ENCODE assay signal across 24 cellular contexts in the genomic region with DNA sequence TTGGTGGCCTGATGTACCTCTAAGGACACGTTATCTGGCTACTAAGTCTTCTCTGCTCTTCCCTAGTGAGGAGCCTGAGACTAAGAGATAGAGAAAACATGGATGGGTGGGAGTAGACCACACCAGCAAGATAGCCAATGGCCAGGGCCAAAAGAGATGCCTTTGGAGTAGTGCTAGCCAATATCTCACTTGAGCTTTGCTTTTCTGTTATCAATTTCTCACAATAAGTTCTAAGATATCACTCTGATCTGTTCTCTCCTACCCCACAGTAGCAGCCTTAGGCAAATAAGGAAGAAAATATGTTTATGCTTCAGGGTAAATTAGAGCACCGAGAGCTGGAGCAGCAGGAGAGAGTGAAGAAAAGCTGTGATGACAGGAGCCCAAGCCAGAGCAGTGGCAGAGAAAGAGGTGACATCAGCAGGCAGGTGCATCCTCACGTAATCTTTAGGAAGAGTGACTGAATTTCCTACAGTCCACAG.
"Had no signal": no experiment of that assay in that cellular context is flagged by ENCODE, and none has a peak within 500 bp of the region (broad histone marks: within the 10 kb centered on the region; RNA-seq: fewer than 3 reads in every experiment).

No MANE protein-coding gene starts in this region.

- H3K4me3 ChIP-seq: colonic mucosa, esophagus muscularis mucosa, gastroesophageal sphincter, heart left ventricle, lung, smooth muscle cell, testis, upper lobe of right lung had no signal

- H3K4me2 ChIP-seq: smooth muscle cell had no signal

- H3K36me3 ChIP-seq: colonic mucosa, esophagus muscularis mucosa, gastroesophageal sphincter, heart left ventricle, upper lobe of right lung had no signal

- H3K4me3 Mint-ChIP-seq: activated CD4-positive, alpha-beta T cell treated with anti-CD3 and anti-CD28 coated beads, Interleukin-2, amount 10 ng/mL, durations not matched to agents 7 days and 5 days; activated CD8-positive, alpha-beta T cell treated with anti-CD3 and anti-CD28 coated beads, Interleukin-2, amount 10 ng/mL, durations not matched to agents 7 days and 5 days; activated T-cell treated with anti-CD3 and anti-CD28 coated beads, Interleukin-2, amount 50 U/mL, for 24 hours; central memory CD8-positive, alpha-beta T cell; mesothelial cell of epicardium; nephron progenitor cell; stimulated activated effector memory CD8-positive, alpha-beta T cell treated with anti-CD3 and anti-CD28 coated beads, Interleukin-12 subunit alpha, Interleukin-12 subunit beta, amount 100 ng/mL, for 72 hours had no signal

- H3K27ac Mint-ChIP-seq: activated CD4-positive, alpha-beta T cell treated with anti-CD3 and anti-CD28 coated beads, Interleukin-2, amount 10 ng/mL, durations not matched to agents 7 days and 5 days; activated CD8-positive, alpha-beta T cell treated with anti-CD3 and anti-CD28 coated beads, Interleukin-2, amount 10 ng/mL, durations not matched to agents 7 days and 5 days; activated T-cell treated with anti-CD3 and anti-CD28 coated beads, Interleukin-2, amount 50 U/mL, for 24 hours; mesothelial cell of epicardium; stimulated activated effector memory CD8-positive, alpha-beta T cell treated with anti-CD3 and anti-CD28 coated beads, Interleukin-12 subunit alpha, Interleukin-12 subunit beta, amount 100 ng/mL, for 72 hours had no signal

- ATAC-seq: activated CD4-positive, CD25-positive, alpha-beta regulatory T cell treated with anti-CD3 and anti-CD28 coated beads, Interleukin-2, amount 50 U/mL, for 24 hours; activated CD8-positive, alpha-beta T cell treated with anti-CD3 and anti-CD28 coated beads, Interleukin-2, amount 10 ng/mL, durations not matched to agents 7 days and 5 days; gastroesophageal sphincter; heart left ventricle; left lobe of liver; upper lobe of right lung had no signal

- DNase-seq: activated CD4-positive, alpha-beta T cell treated with anti-CD3 and anti-CD28 coated beads, Interleukin-2, amount 10 ng/mL, durations not matched to agents 7 days and 5 days; activated CD8-positive, alpha-beta T cell treated with anti-CD3 and anti-CD28 coated beads, Interleukin-2, amount 10 ng/mL, durations not matched to agents 7 days and 5 days; activated effector memory CD4-positive, alpha-beta T cell treated with Interleukin-2 at 50 U/mL for 16 hours; activated naive CD4-positive, alpha-beta T cell treated with anti-CD3 and anti-CD28 coated beads, Interleukin-2, amount 50 U/mL, for 16 hours; activated T-cell treated with anti-CD3 and anti-CD28 coated beads, Interleukin-2, amount 50 U/mL, for 24 hours; aorta; colonic mucosa; heart left ventricle; kidney; nephron progenitor cell; nucleus accumbens; stimulated activated CD4-positive, alpha-beta T cell treated with anti-CD3 and anti-CD28 coated beads, Interleukin-4, amount 100 ng/mL, for 24 hours; testis; upper lobe of right lung had no signal

- H3K4me1 ChIP-seq: colonic mucosa, upper lobe of right lung had no signal

- H3K4me1 Mint-ChIP-seq: activated CD4-positive, alpha-beta T cell treated with anti-CD3 and anti-CD28 coated beads, Interleukin-2, amount 10 ng/mL, durations not matched to agents 7 days and 5 days; central memory CD8-positive, alpha-beta T cell; stimulated activated effector memory CD8-positive, alpha-beta T cell treated with anti-CD3 and anti-CD28 coated beads, Interleukin-12 subunit alpha, Interleukin-12 subunit beta, amount 100 ng/mL, for 72 hours had no signal

- H3K27ac ChIP-seq: colonic mucosa, esophagus muscularis mucosa, gastroesophageal sphincter, upper lobe of right lung had no signal

- FAIRE-seq: endometrium, kidney had no signal

- H3K36me3 Mint-ChIP-seq: mesothelial cell of epicardium; stimulated activated effector memory CD8-positive, alpha-beta T cell treated with anti-CD3 and anti-CD28 coated beads, Interleukin-12 subunit alpha, Interleukin-12 subunit beta, amount 100 ng/mL, for 72 hours had no signal

- H3K9me3 ChIP-seq: colonic mucosa, esophagus muscularis mucosa, gastroesophageal sphincter, heart left ventricle, testis, upper lobe of right lung had no signal

- H3K27me3 ChIP-seq: colonic mucosa, esophagus muscularis mucosa, gastroesophageal sphincter, heart left ventricle, testis, upper lobe of right lung had no signal

- H3K9me3 Mint-ChIP-seq: activated CD4-positive, alpha-beta T cell treated with anti-CD3 and anti-CD28 coated beads, Interleukin-2, amount 10 ng/mL, durations not matched to agents 7 days and 5 days; activated T-cell treated with anti-CD3 and anti-CD28 coated beads, Interleukin-2, amount 50 U/mL, for 24 hours; central memory CD8-positive, alpha-beta T cell; mesothelial cell of epicardium; nephron progenitor cell had no signal
